ENCODE assay signal across 1 cellular context in the genomic region with DNA sequence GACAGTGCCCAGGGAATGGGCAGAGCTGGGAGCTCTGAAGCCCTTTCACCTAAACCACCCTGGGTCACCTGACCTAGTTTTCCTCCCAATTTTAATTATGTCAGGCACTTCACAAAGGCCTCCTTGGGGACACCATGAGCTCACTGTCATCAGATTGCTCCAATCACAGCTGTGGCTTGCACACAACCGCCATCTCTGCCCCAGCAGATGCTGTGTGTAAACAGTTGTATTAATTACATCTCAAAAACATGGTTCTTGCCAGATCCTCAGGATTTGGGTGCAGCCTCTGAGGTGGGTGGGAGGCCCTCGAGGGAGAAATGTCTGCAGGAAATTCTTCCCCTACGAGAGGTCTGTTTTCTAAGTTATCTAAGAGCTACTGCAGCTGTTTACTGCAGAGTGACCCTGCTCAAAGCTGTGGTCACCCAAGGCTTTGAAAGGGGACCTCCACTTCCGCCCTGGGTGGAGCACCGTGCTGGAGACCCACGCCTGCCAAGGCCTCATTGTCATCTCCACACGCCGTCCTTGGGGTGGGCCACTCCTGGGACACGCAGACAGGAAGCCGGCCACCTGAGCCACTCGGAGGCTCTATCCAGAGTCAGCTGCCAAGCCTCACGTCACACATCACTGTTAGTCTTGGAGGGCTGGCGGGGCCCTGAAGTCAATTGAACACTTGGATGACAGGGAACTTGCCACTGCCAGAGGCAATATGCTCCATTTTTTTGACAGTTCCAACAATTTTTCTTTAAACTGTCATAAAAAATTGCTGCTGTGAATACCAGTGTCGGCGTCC.
TF ChIP-seq lines count a peak whose summit lies in the region.

No MANE protein-coding gene starts in this region.

TF ChIP-seq in IMR-90, 13 proteins besides CTCF, POLR2A, EP300 and RAD21 (continued from another document):
- no peak for TF ChIP-seq BHLHE40 (IDR thresholded peaks at IDR 0.05; ENCODE audit: low read depth, low read length)
- TF ChIP-seq SMC3 (IDR thresholded peaks at IDR 0.05; ENCODE audit: low read depth, low read length): no peak
- no peak for TF ChIP-seq FOS (IDR thresholded peaks at IDR 0.05; ENCODE audit: low read depth, low read length)
- TF ChIP-seq MAZ (IDR thresholded peaks at IDR 0.05; ENCODE audit: borderline replicate concordance, low read depth, low read length): no peak
- TF ChIP-seq NFE2L2 (IDR thresholded peaks at IDR 0.05; ENCODE audit: low read depth, low read length): no peak
- TF ChIP-seq RFX5 (IDR thresholded peaks at IDR 0.05; ENCODE audit: low read depth, low read length): no peak
- TF ChIP-seq, protein P1, sequence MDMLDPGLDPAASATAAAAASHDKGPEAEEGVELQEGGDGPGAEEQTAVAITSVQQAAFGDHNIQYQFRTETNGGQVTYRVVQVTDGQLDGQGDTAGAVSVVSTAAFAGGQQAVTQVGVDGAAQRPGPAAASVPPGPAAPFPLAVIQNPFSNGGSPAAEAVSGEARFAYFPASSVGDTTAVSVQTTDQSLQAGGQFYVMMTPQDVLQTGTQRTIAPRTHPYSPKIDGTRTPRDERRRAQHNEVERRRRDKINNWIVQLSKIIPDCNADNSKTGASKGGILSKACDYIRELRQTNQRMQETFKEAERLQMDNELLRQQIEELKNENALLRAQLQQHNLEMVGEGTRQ (IDR thresholded peaks at IDR 0.05; ENCODE audit: low read depth, low read length): no peak
- TF ChIP-seq MXI1 (IDR thresholded peaks at IDR 0.05; ENCODE audit: borderline replicate concordance, low read depth, low read length): no peak
- no peak for TF ChIP-seq CEBPB (IDR thresholded peaks at IDR 0.05; ENCODE audit: low read depth, low read length)
- no peak for TF ChIP-seq CHD1 (IDR thresholded peaks at IDR 0.05; ENCODE audit: low read depth, low read length)
- TF ChIP-seq, protein P2, sequence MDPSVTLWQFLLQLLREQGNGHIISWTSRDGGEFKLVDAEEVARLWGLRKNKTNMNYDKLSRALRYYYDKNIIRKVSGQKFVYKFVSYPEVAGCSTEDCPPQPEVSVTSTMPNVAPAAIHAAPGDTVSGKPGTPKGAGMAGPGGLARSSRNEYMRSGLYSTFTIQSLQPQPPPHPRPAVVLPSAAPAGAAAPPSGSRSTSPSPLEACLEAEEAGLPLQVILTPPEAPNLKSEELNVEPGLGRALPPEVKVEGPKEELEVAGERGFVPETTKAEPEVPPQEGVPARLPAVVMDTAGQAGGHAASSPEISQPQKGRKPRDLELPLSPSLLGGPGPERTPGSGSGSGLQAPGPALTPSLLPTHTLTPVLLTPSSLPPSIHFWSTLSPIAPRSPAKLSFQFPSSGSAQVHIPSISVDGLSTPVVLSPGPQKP (IDR thresholded peaks at IDR 0.05; ENCODE audit: borderline replicate concordance, low read depth, low read length): no peak
TF ChIP-seq in IMR-90: peak in this region for 0.
